Comparison of ENCODE assay signal across 9 cellular contexts in the genomic region with DNA sequence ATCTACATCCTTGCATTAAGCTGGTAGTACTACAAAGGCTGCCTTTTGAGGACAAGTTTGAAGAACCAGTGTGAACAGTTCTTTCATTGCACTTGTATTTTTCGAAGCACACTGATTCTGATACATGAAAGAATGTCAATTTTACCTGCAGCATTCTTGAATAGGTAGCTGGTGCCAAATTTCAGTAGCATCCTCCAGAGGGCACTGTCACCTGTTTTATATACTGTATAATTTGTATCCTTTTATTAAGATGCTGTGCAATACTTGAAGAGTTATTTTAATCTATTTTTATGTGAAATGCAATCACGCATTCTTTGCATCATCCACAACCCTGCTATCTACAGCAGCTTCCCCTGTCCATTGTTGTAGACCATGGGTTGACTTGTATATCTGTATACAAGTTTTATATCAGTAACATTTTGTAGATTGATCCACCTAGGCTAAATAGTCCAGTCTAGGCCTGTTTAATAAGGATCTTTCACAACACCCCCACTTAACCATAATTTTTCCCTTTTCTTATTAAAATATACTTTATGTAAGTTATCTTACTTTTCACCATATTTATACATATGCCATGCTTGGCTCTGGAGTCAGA.
DNase-seq lines count a peak whose midpoint lies in the region; ATAC-seq and TF ChIP-seq lines count a peak whose summit lies in the region.
"Had no signal": no experiment of that assay in that cellular context is flagged by ENCODE, and none has a peak within 500 bp of the region (broad histone marks: within the 10 kb centered on the region; RNA-seq: fewer than 3 reads in every experiment).

No MANE protein-coding gene starts in this region.

- H3K4me1 Mint-ChIP-seq in MCF 10A (ENCODE audit: insufficient read depth, unreplicated experiment), result peaks cover 9% of the 10 kb centered on the region

- no peak for TF ChIP-seq POLR2A in breast epithelium (IDR thresholded peaks at IDR 0.05)
- no peak for TF ChIP-seq POLR2A in transverse colon (IDR thresholded peaks at IDR 0.05)

- no peaks in the 10 kb centered on the region for H3F3A ChIP-seq in OCI-LY1 (ENCODE audit: insufficient read depth, low read length)

- no peak overlapping the region for H2AFZ ChIP-seq in OCI-LY1 (ENCODE audit: low read length)

- H3K9me3 ChIP-seq in breast epithelium, result no peaks in the 10 kb centered on the region
- H3K9me3 ChIP-seq in OCI-LY1 (ENCODE audit: low read length), result no peaks in the 10 kb centered on the region
- H3K9me3 ChIP-seq in transverse colon, result no peaks in the 10 kb centered on the region

- no peaks in the 10 kb centered on the region for H3K27me3 Mint-ChIP-seq in MCF 10A (ENCODE audit: insufficient read depth, unreplicated experiment)

- H3K4me3 ChIP-seq in breast epithelium, result no peak overlapping the region
- no peak overlapping the region for H3K4me3 ChIP-seq in OCI-LY1 (ENCODE audit: low read depth, low read length, poor library complexity, severe bottlenecking)
- H3K4me3 ChIP-seq in fibroblast of the aortic adventitia (ENCODE audit: low read depth, low read length), result no peak overlapping the region
- H3K4me3 ChIP-seq in transverse colon, result no peak overlapping the region

- H3K4me1 ChIP-seq in breast epithelium, result no peaks in the 10 kb centered on the region
- no peaks in the 10 kb centered on the region for H3K4me1 ChIP-seq in OCI-LY1 (ENCODE audit: insufficient read depth, low read length, severe bottlenecking)
- H3K4me1 ChIP-seq in transverse colon, result peaks cover 0 to 3% (median 0%) of the 10 kb centered on the region in 4 donors

- H3K36me3 Mint-ChIP-seq in MCF 10A (ENCODE audit: insufficient read depth, unreplicated experiment), result no peaks in the 10 kb centered on the region
- H3K36me3 Mint-ChIP-seq: CD8-positive, alpha-beta T cell had no signal

- no peaks in the 10 kb centered on the region for H3K9me3 Mint-ChIP-seq in MCF 10A (ENCODE audit: unreplicated experiment)

- DNase-seq in MCF 10A (ENCODE audit: unreplicated experiment), result peak; percentile 57
- DNase-seq in breast epithelium (ENCODE audit: low spot score in 2 of 2), result no peak
- peak; percentile 57 for DNase-seq in fibroblast of the aortic adventitia (ENCODE audit: low read depth)
- peak; percentile 9 for DNase-seq in transverse colon
- DNase-seq: CD8-positive, alpha-beta T cell had no signal

- H3K36me3 ChIP-seq in breast epithelium, result no peaks in the 10 kb centered on the region
- H3K36me3 ChIP-seq in OCI-LY1 (ENCODE audit: insufficient read depth, low read length), result no peaks in the 10 kb centered on the region
- H3K36me3 ChIP-seq in transverse colon, result no peaks in the 10 kb centered on the region

- CTCF ChIA-PET in MCF 10A (lab: Yijun Ruan, JAX), result interaction anchor here (0.6 to 2.2 kb wide), 19 partner anchors 8 to 1302 kb away, joined by 3 to 10 read pairs (median 3); no protein-coding TSS in a partner anchor

- no peaks in the 10 kb centered on the region for H3K9me2 ChIP-seq in OCI-LY1 (ENCODE audit: low read depth, low read length)

- 54 to 61% methylated on average over 2 of the region's 2 CpGs for WGBS in transverse colon (ENCODE audit: low coverage in 1 of 2), 2 donors

- ATAC-seq in HG03196 (IDR thresholded peaks at IDR 0.05; ENCODE audit: unreplicated experiment) (no peak), GM19455 (IDR thresholded peaks at IDR 0.05; ENCODE audit: unreplicated experiment) (no peak), HG02981 (IDR thresholded peaks at IDR 0.05; ENCODE audit: unreplicated experiment) (no peak)
- ATAC-seq: CD8-positive, alpha-beta T cell had no signal

- in situ Hi-C loops in transverse colon (cut with MboI; ENCODE audit: low pct_ligation_motif_present in 1 of 4, low pct_unique_long_range_greater_than_20kb in 1 of 4, low sequenced_read_pairs in 3 of 4), result loop anchor here in 1 of 4 donors (25.0 kb wide), 1 partner anchor 334 kb away; a partner anchor contains a TSS

- H3K27ac Mint-ChIP-seq in MCF 10A (ENCODE audit: low read depth, unreplicated experiment), result no peak overlapping the region
- H3K27ac Mint-ChIP-seq: CD8-positive, alpha-beta T cell had no signal

- no peak overlapping the region for H3K9ac ChIP-seq in OCI-LY1 (ENCODE audit: low read length)

- no peak for TF ChIP-seq EP300 in transverse colon (IDR thresholded peaks at IDR 0.05; ENCODE audit: low read depth)

- H4K20me1 ChIP-seq in OCI-LY1 (ENCODE audit: insufficient read depth, low read length), result no peaks in the 10 kb centered on the region

- peak; percentile 55 for TF ChIP-seq CTCF in MCF 10A (IDR thresholded peaks at IDR 0.05; ENCODE audit: unreplicated experiment)
- no peak for TF ChIP-seq CTCF in breast epithelium (IDR thresholded peaks at IDR 0.05)
- TF ChIP-seq CTCF in OCI-LY1 (IDR thresholded peaks at IDR 0.05; ENCODE audit: low read length), result peak; percentile 31; the same call in 1 of the 2 replicates
- peak; percentile 41 for TF ChIP-seq CTCF in fibroblast of the aortic adventitia (IDR thresholded peaks at IDR 0.05; ENCODE audit: insufficient read depth, low read length)
- peak in 3 of 5 experiments; percentile 28 to 47 (median 37) for TF ChIP-seq CTCF in transverse colon (IDR thresholded peaks at IDR 0.05)

- no peak overlapping the region for H3K4me3 Mint-ChIP-seq in MCF 10A (ENCODE audit: unreplicated experiment)
- H3K4me3 Mint-ChIP-seq: CD8-positive, alpha-beta T cell had no signal

- intact Hi-C loops in MCF 10A (cut with micrococcal nuclease), result loop anchor here (2.0 to 10.0 kb wide), 5 partner anchors 189 to 647 kb away; no protein-coding TSS in a partner anchor
- intact Hi-C loops in breast epithelium (cut with DNase I; ENCODE audit: low total_unique reads), result no loop called here
- intact Hi-C loops in transverse colon (cut with DNase I; ENCODE audit: low total_unique reads), result no loop called here

- POLR2A ChIA-PET in MCF 10A (lab: Yijun Ruan, JAX), result interaction anchor here (0.6 kb wide), 2 partner anchors 236 to 344 kb away, joined by 3 to 4 read pairs; no protein-coding TSS in a partner anchor

- H3K4me2 ChIP-seq in OCI-LY1 (ENCODE audit: low read length), result no peak overlapping the region

- no TSS peak for BruUV-seq in MCF 10A (replicated peaks; lab: Mats Ljungman, UMichigan)

- H3K27ac ChIP-seq in breast epithelium (no peak overlapping the region), OCI-LY1 (ENCODE audit: low read depth, low read length, poor library complexity, severe bottlenecking) (no peak overlapping the region), transverse colon (no peak overlapping the region)

- H3K27me3 ChIP-seq in breast epithelium (no peaks in the 10 kb centered on the region), OCI-LY1 (ENCODE audit: insufficient read depth, low read length) (no peaks in the 10 kb centered on the region), transverse colon (no peaks in the 10 kb centered on the region)

- no peaks in the 10 kb centered on the region for H3K79me2 ChIP-seq in OCI-LY1 (ENCODE audit: insufficient read depth, low read length)

Comparison
In these comparisons a context has a peak if more than half of its experiments do, and no peak if none do; other contexts are left out.
1. DNase-seq: peak in MCF 10A (single experiment), fibroblast of the aortic adventitia (single experiment) and transverse colon (single experiment); none in breast epithelium (0 of 2).
2. CTCF ChIP-seq: peak in MCF 10A (single experiment), OCI-LY1 (single experiment), fibroblast of the aortic adventitia (single experiment) and transverse colon (3 of 5); none in breast epithelium (0 of 3).